Comparison of ENCODE assay signal across 13 cellular contexts in genomic region chr20:53947501-53948195, GRCh38.
"Had no signal": no experiment of that assay in that cellular context is flagged by ENCODE, and none has a peak within 500 bp of the region (broad histone marks: within the 10 kb centered on the region; RNA-seq: fewer than 3 reads in every experiment).

No MANE protein-coding gene starts in this region.

- H3K4me1 ChIP-seq: testis had no signal

- H3K9me3 ChIP-seq: testis had no signal

- H3K27me3 ChIP-seq: brain microvascular endothelial cell, foreskin keratinocyte, stomach, testis had no signal

- H3K36me3 ChIP-seq: brain microvascular endothelial cell had no signal

- DNase-seq: activated CD4-positive, alpha-beta T cell treated with anti-CD3 and anti-CD28 coated beads, Interleukin-2, amount 50 U/mL, for 1 hour; activated CD4-positive, CD25-positive, alpha-beta regulatory T cell; activated CD8-positive, alpha-beta memory T cell treated with anti-CD3 and anti-CD28 coated beads, Interleukin-2, amount 10 ng/mL, durations not matched to agents 7 days and 5 days; activated T-cell treated with anti-CD3 and anti-CD28 coated beads, Interleukin-2, amount 50 U/mL, for 1 hour; brain microvascular endothelial cell; cortex of kidney; effector CD4-positive, alpha-beta T cell; foreskin keratinocyte; kidney glomerular epithelial cell; stomach; testis had no signal

- ATAC-seq: activated CD8-positive, alpha-beta memory T cell treated with anti-CD3 and anti-CD28 coated beads, Interleukin-2, amount 10 ng/mL, durations not matched to agents 7 days and 5 days; foreskin keratinocyte; sciatic nerve had no signal

- H3K27ac ChIP-seq: brain microvascular endothelial cell, stomach, testis had no signal

- FAIRE-seq: TTC549 had no signal

- H3K4me3 ChIP-seq: stomach, testis had no signal

- H3K27me3 Mint-ChIP-seq: activated CD8-positive, alpha-beta memory T cell treated with anti-CD3 and anti-CD28 coated beads, Interleukin-2, amount 10 ng/mL, durations not matched to agents 7 days and 5 days had no signal
